Comparison of ENCODE assay signal across 22 cellular contexts in the genomic region with DNA sequence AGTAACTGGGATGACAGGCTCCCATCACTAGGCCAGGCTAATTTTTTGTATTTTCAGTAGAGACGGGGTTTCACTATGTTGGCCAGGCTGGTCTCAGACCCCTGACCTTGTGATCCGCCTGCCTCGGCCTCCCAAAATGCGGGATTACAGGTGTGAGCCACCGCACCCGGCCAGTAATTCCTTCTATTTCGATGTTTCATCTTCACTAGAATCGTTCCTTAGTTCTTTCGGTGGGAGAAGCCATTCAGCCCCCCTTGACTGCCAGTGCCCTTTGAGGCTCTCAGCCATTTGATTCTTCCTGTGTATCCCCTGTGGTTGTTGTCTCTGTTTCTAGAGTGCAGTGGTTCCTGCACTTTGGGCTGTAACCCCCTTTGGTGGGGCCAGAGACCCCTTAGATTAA.
DNase-seq lines count a peak whose midpoint lies in the region; ATAC-seq lines count a peak whose summit lies in the region.
"Had no signal": no experiment of that assay in that cellular context is flagged by ENCODE, and none has a peak within 500 bp of the region (broad histone marks: within the 10 kb centered on the region; RNA-seq: fewer than 3 reads in every experiment).

No MANE protein-coding gene starts in this region.

- H3K4me1 ChIP-seq in muscle layer of duodenum (ENCODE audit: control insufficient read depth in 1 of 2, insufficient read depth in 2 of 2, low read length in 2 of 2): peaks cover 12 to 35% of the 10 kb centered on the region in 2 donors

- no peaks in the 10 kb centered on the region for H3K27me3 Mint-ChIP-seq in stimulated activated naive CD8-positive, alpha-beta T cell treated with anti-CD3 and anti-CD28 coated beads, Interleukin-15, Interleukin-2, amounts not matched to agents 100 ng/mL and 50 ng/mL, for 24 hours
- H3K27me3 Mint-ChIP-seq in activated CD4-positive, alpha-beta memory T cell treated with anti-CD3 and anti-CD28 coated beads for 36 hours: no peaks in the 10 kb centered on the region
- H3K27me3 Mint-ChIP-seq: activated naive CD4-positive, alpha-beta T cell treated with anti-CD3 and anti-CD28 coated beads, Interleukin-2, amount 10 ng/mL, durations not matched to agents 7 days and 5 days; IgD-negative memory B cell; stimulated activated naive CD8-positive, alpha-beta T cell treated with anti-CD3 and anti-CD28 coated beads, Interleukin-15, amount 100 ng/mL, for 72 hours had no signal

- H3K4me3 ChIP-seq in muscle layer of duodenum (ENCODE audit: low read depth in 1 of 2, low read length in 2 of 2): no peak overlapping the region
- H3K4me3 ChIP-seq: body of pancreas had no signal

- POLR2A ChIA-PET in activated CD4-positive, alpha-beta memory T cell treated with anti-CD3 and anti-CD28 coated beads for 36 hours (lab: Charles Lee): interaction anchor here (1.7 to 2.4 kb wide), 2 partner anchors 10 to 11 kb away, joined by 7 to 12 read pairs; no protein-coding TSS in a partner anchor

- intact Hi-C loops in activated CD4-positive, alpha-beta memory T cell treated with anti-CD3 and anti-CD28 coated beads for 36 hours (cut with micrococcal nuclease): loop anchor here (5.0 kb wide), 1 partner anchor 176 kb away; a partner anchor contains a TSS

- ATAC-seq in stimulated activated naive CD8-positive, alpha-beta T cell treated with anti-CD3 and anti-CD28 coated beads, Interleukin-15, Interleukin-2, amounts not matched to agents 100 U/mL and 50 U/mL, for 24 hours: no peak
- ATAC-seq: body of pancreas; stimulated activated naive CD8-positive, alpha-beta T cell treated with anti-CD3 and anti-CD28 coated beads, Interleukin-15, amount 100 ng/mL, for 72 hours had no signal

- H3K27ac ChIP-seq in muscle layer of duodenum (ENCODE audit: low read length): peak overlapping the region; percentile 3

- H3K4me3 Mint-ChIP-seq in stimulated activated naive CD8-positive, alpha-beta T cell treated with anti-CD3 and anti-CD28 coated beads, Interleukin-15, Interleukin-2, amounts not matched to agents 100 ng/mL and 50 ng/mL, for 24 hours: no peak overlapping the region
- H3K4me3 Mint-ChIP-seq in activated CD4-positive, alpha-beta memory T cell treated with anti-CD3 and anti-CD28 coated beads for 36 hours: peak overlapping the region; percentile 30
- H3K4me3 Mint-ChIP-seq: activated naive CD4-positive, alpha-beta T cell treated with anti-CD3 and anti-CD28 coated beads, Interleukin-2, amount 10 ng/mL, durations not matched to agents 7 days and 5 days had no signal

- CTCF ChIA-PET in activated CD4-positive, alpha-beta memory T cell treated with anti-CD3 and anti-CD28 coated beads for 36 hours (lab: Charles Lee): no interaction called here

- peaks cover 0 to 8% of the 10 kb centered on the region in 2 donors for H3K36me3 ChIP-seq in muscle layer of duodenum (ENCODE audit: control insufficient read depth in 1 of 2, insufficient read depth in 2 of 2, low read length in 2 of 2)

- H3K4me1 Mint-ChIP-seq in stimulated activated naive CD8-positive, alpha-beta T cell treated with anti-CD3 and anti-CD28 coated beads, Interleukin-15, Interleukin-2, amounts not matched to agents 100 ng/mL and 50 ng/mL, for 24 hours (ENCODE audit: low read depth): peaks cover 33% of the 10 kb centered on the region
- peaks cover 62% of the 10 kb centered on the region for H3K4me1 Mint-ChIP-seq in activated CD4-positive, alpha-beta memory T cell treated with anti-CD3 and anti-CD28 coated beads for 36 hours (ENCODE audit: low read depth)

- H3K27ac Mint-ChIP-seq in stimulated activated naive CD8-positive, alpha-beta T cell treated with anti-CD3 and anti-CD28 coated beads, Interleukin-15, Interleukin-2, amounts not matched to agents 100 ng/mL and 50 ng/mL, for 24 hours: peak overlapping the region; percentile 53
- peak overlapping the region; percentile 87 for H3K27ac Mint-ChIP-seq in activated CD4-positive, alpha-beta memory T cell treated with anti-CD3 and anti-CD28 coated beads for 36 hours
- H3K27ac Mint-ChIP-seq: activated naive CD4-positive, alpha-beta T cell treated with anti-CD3 and anti-CD28 coated beads, Interleukin-2, amount 10 ng/mL, durations not matched to agents 7 days and 5 days had no signal

- DNase-seq in stimulated activated naive CD8-positive, alpha-beta T cell treated with anti-CD3 and anti-CD28 coated beads, Interleukin-15, Interleukin-2, amounts not matched to agents 100 U/mL and 50 U/mL, for 24 hours: no peak
- DNase-seq in activated CD4-positive, alpha-beta memory T cell treated with anti-CD3 and anti-CD28 coated beads for 36 hours: no peak
- DNase-seq in C1 segment of cervical spinal cord (lab: John Stamatoyannopoulos, UW): no peak
- DNase-seq in NCI-H2107 treated with DMSO at 0.1 percent for 48 hours (lab: John Stamatoyannopoulos, UW; ENCODE audit: unreplicated experiment): no peak
- DNase-seq in activated CD8-positive, alpha-beta memory T cell treated with anti-CD3 and anti-CD28 coated beads for 24 hours: no peak
- DNase-seq in SKM-1 (lab: John Stamatoyannopoulos, UW; ENCODE audit: unreplicated experiment): no peak
- DNase-seq: activated CD4-positive, CD25-positive, alpha-beta regulatory T cell; activated CD8-positive, alpha-beta memory T cell treated with anti-CD3 and anti-CD28 coated beads, Interleukin-2, amount 50 U/mL, for 4 hours; activated naive CD4-positive, alpha-beta T cell treated with anti-CD3 and anti-CD28 coated beads, Interleukin-2, amount 10 ng/mL, durations not matched to agents 7 days and 5 days; body of pancreas; COR-L47; dermis blood vessel endothelial cell; foreskin melanocyte; kidney; mesendoderm; NCI-H187 treated with DMSO at 0.1 percent for 48 hours; NK-92 treated with Interleukin-12 subunit alpha and Interleukin-12 subunit beta, amount 100 ng/mL, for 24 hours; stimulated activated CD4-positive, alpha-beta T cell treated with anti-CD3 and anti-CD28 coated beads, Interleukin-15, amount 100 ng/mL, for 24 hours; stimulated activated naive CD8-positive, alpha-beta T cell treated with anti-CD3 and anti-CD28 coated beads, Interleukin-15, amount 100 ng/mL, for 72 hours had no signal

- H3K36me3 Mint-ChIP-seq in stimulated activated naive CD8-positive, alpha-beta T cell treated with anti-CD3 and anti-CD28 coated beads, Interleukin-15, Interleukin-2, amounts not matched to agents 100 ng/mL and 50 ng/mL, for 24 hours (ENCODE audit: low read depth): peaks cover 29% of the 10 kb centered on the region
- peaks cover 28% of the 10 kb centered on the region for H3K36me3 Mint-ChIP-seq in activated CD4-positive, alpha-beta memory T cell treated with anti-CD3 and anti-CD28 coated beads for 36 hours

- H3K9me3 ChIP-seq in muscle layer of duodenum (ENCODE audit: control insufficient read depth in 1 of 2, low read length in 2 of 2): no peaks in the 10 kb centered on the region
- H3K9me3 ChIP-seq: body of pancreas had no signal

- H3K9me3 Mint-ChIP-seq in stimulated activated naive CD8-positive, alpha-beta T cell treated with anti-CD3 and anti-CD28 coated beads, Interleukin-15, Interleukin-2, amounts not matched to agents 100 ng/mL and 50 ng/mL, for 24 hours: no peaks in the 10 kb centered on the region
- H3K9me3 Mint-ChIP-seq in activated CD4-positive, alpha-beta memory T cell treated with anti-CD3 and anti-CD28 coated beads for 36 hours: no peaks in the 10 kb centered on the region
- H3K9me3 Mint-ChIP-seq: activated naive CD4-positive, alpha-beta T cell treated with anti-CD3 and anti-CD28 coated beads, Interleukin-2, amount 10 ng/mL, durations not matched to agents 7 days and 5 days; stimulated activated naive CD8-positive, alpha-beta T cell treated with anti-CD3 and anti-CD28 coated beads, Interleukin-15, amount 100 ng/mL, for 72 hours had no signal

- H3K27me3 ChIP-seq in muscle layer of duodenum (ENCODE audit: low read depth, low read length): no peaks in the 10 kb centered on the region
- H3K27me3 ChIP-seq: body of pancreas had no signal
